ENCODE assay signal across 18 cellular contexts in genomic region chr2:22907330-22907729, GRCh38.
DNase-seq lines count a peak whose midpoint lies in the region; ATAC-seq, FAIRE-seq and TF ChIP-seq lines count a peak whose summit lies in the region.
"Had no signal": no experiment of that assay in that cellular context is flagged by ENCODE, and none has a peak within 500 bp of the region (broad histone marks: within the 10 kb centered on the region; RNA-seq: fewer than 3 reads in every experiment).

No MANE protein-coding gene starts in this region.

- no peaks in the 10 kb centered on the region for H3K9me2 ChIP-seq in SK-N-SH

- no peak overlapping the region for H3K56ac ChIP-seq in H9 (ENCODE audit: insufficient read length, low read depth, low read length)

- H3K27me3 ChIP-seq in right lobe of liver = no peaks in the 10 kb centered on the region
- H3K27me3 ChIP-seq in HepG2 (ENCODE audit: control insufficient read depth in 1 of 2, insufficient read depth in 2 of 2, low read length in 2 of 2) = no peaks in the 10 kb centered on the region
- H3K27me3 ChIP-seq in upper lobe of right lung = no peaks in the 10 kb centered on the region
- no peaks in the 10 kb centered on the region for H3K27me3 ChIP-seq in SK-N-SH (ENCODE audit: insufficient read depth)
- H3K27me3 ChIP-seq in H9 (ENCODE audit: insufficient read depth, low read length) = no peaks in the 10 kb centered on the region

- no TSS peak for BruUV-seq in HepG2 (replicated peaks; lab: Mats Ljungman, UMichigan)

- H2BK12ac ChIP-seq in H9 (ENCODE audit: insufficient read length, low read depth, low read length) = no peak overlapping the region

- no peak for TF ChIP-seq EP300 in HepG2 (IDR thresholded peaks at IDR 0.05; ENCODE audit: low read depth in 2 of 2, low read length in 2 of 2)
- no peak for TF ChIP-seq EP300 in HepG2 (CRISPR knock-in tag; IDR thresholded peaks at IDR 0.05; ENCODE audit: borderline replicate concordance)
- TF ChIP-seq EP300 in SK-N-SH (IDR thresholded peaks at IDR 0.05; ENCODE audit: borderline replicate concordance in 1 of 2, low read depth in 1 of 2, low read length in 1 of 2) = no peak

- H3K23me2 ChIP-seq in H9 (ENCODE audit: insufficient read length, low read depth, low read length, poor library complexity, severe bottlenecking) = no peaks in the 10 kb centered on the region

- no peaks in the 10 kb centered on the region for H4K20me1 ChIP-seq in HepG2 (ENCODE audit: insufficient read depth, low read length)
- H4K20me1 ChIP-seq in SK-N-SH (ENCODE audit: insufficient read depth) = no peaks in the 10 kb centered on the region
- H4K20me1 ChIP-seq in H9 (ENCODE audit: control insufficient read depth, insufficient read depth, insufficient read length) = no peaks in the 10 kb centered on the region

- H3K4ac ChIP-seq in H9 (ENCODE audit: low read depth, low read length) = no peak overlapping the region

- no peak overlapping the region for H3K23ac ChIP-seq in H9 (ENCODE audit: insufficient read length, low read depth, low read length)

- no peak overlapping the region for H3T11ph ChIP-seq in H9 (ENCODE audit: low read length)

- TF ChIP-seq POLR2A in right lobe of liver (IDR thresholded peaks at IDR 0.05) = no peak
- TF ChIP-seq POLR2A in HepG2 (IDR thresholded peaks at IDR 0.05; ENCODE audit: insufficient read depth in 1 of 2, low read depth in 2 of 2, low read length in 2 of 2) = no peak

- H3K14ac ChIP-seq in H9 (ENCODE audit: insufficient read depth, low read length) = no peak overlapping the region

- no peak overlapping the region for H2BK5ac ChIP-seq in H9 (ENCODE audit: insufficient read length, low read length)

- H2AFZ ChIP-seq in HepG2 (ENCODE audit: low read length) = no peak overlapping the region
- no peak overlapping the region for H2AFZ ChIP-seq in SK-N-SH (ENCODE audit: low read depth)
- no peak overlapping the region for H2AFZ ChIP-seq in H9 (ENCODE audit: low read length)

- no peak overlapping the region for H2BK20ac ChIP-seq in H9 (ENCODE audit: low read depth, low read length, poor library complexity, severe bottlenecking)

- no peaks in the 10 kb centered on the region for H3K79me1 ChIP-seq in H9 (ENCODE audit: insufficient read depth, low read depth, low read length, poor library complexity, severe bottlenecking)

- ATAC-seq in right lobe of liver = peak; percentile 59 to 81 (median 70)
- ATAC-seq in HepG2 = no peak
- peak; percentile 89 for ATAC-seq in mucosa of descending colon
- peak; percentile 89 for ATAC-seq in upper lobe of right lung
- ATAC-seq: PC-3 had no signal

- H3K36me3 Mint-ChIP-seq in H9 (ENCODE audit: insufficient read depth in 1 of 3, low read depth in 3 of 3) = no peaks in the 10 kb centered on the region
- H3K36me3 Mint-ChIP-seq: CD4-positive, CD25-positive, alpha-beta regulatory T cell had no signal

- H4K8ac ChIP-seq in H9 (replicated peaks; ENCODE audit: insufficient read length, low read depth, low read length) = no peak overlapping the region

- no peaks in the 10 kb centered on the region for H3K9me3 ChIP-seq in right lobe of liver
- no peaks in the 10 kb centered on the region for H3K9me3 ChIP-seq in HepG2 (ENCODE audit: low read length)
- no peaks in the 10 kb centered on the region for H3K9me3 ChIP-seq in mucosa of descending colon
- no peaks in the 10 kb centered on the region for H3K9me3 ChIP-seq in upper lobe of right lung
- H3K9me3 ChIP-seq in SK-N-SH = no peaks in the 10 kb centered on the region
- H3K9me3 ChIP-seq in H9 (ENCODE audit: control insufficient read depth, low read depth, low read length) = no peaks in the 10 kb centered on the region

- H3K4me1 ChIP-seq in right lobe of liver (peaks cover 0 to 8% (median under 1%) of the 10 kb centered on the region in 4 donors), HepG2 (ENCODE audit: insufficient read depth, low read length) (no peaks in the 10 kb centered on the region), mucosa of descending colon (ENCODE audit: low read depth) (no peaks in the 10 kb centered on the region), upper lobe of right lung (no peaks in the 10 kb centered on the region), SK-N-SH (ENCODE audit: control insufficient read depth in 1 of 2, insufficient read depth in 2 of 2, low read depth in 1 of 2, low read length in 1 of 2) (peaks cover 0 to 3% of the 10 kb centered on the region in 2 experiments; a peak in 2 of 4 replicates), H9 (ENCODE audit: insufficient read depth, low read length) (no peaks in the 10 kb centered on the region)

- no peak overlapping the region for H4K5ac ChIP-seq in H9 (ENCODE audit: insufficient read length, low read depth, low read length)

- peaks cover 1 to 7% of the 10 kb centered on the region in 2 experiments for H3K4me1 Mint-ChIP-seq in H9
- H3K4me1 Mint-ChIP-seq: CD4-positive, CD25-positive, alpha-beta regulatory T cell had no signal

- H3K4me2 ChIP-seq in HepG2 (ENCODE audit: low read depth, low read length) (no peak overlapping the region), SK-N-SH (no peak overlapping the region), H9 (ENCODE audit: insufficient read depth, insufficient read length, low read length) (no peak overlapping the region)

- no peak overlapping the region for H3K27ac ChIP-seq in right lobe of liver
- H3K27ac ChIP-seq in HepG2 (ENCODE audit: extremely low read length, insufficient read depth, low read length) = no peak overlapping the region
- H3K27ac ChIP-seq in upper lobe of right lung = no peak overlapping the region
- H3K27ac ChIP-seq in SK-N-SH (ENCODE audit: low read depth in 2 of 2, low read length in 1 of 2) = no peak overlapping the region
- no peak overlapping the region for H3K27ac ChIP-seq in H9 (ENCODE audit: insufficient read length, low read depth, low read length)
- H3K27ac ChIP-seq: RWPE1 had no signal

- WGBS in right lobe of liver (ENCODE audit: insufficient coverage, low coverage, low lambda C conversion rate, missing lambda C conversion rate) = 64% methylated on average over 2 of the region's 2 CpGs
- WGBS in HepG2 (ENCODE audit: low lambda C conversion rate) = 21% methylated on average over 2 of the region's 2 CpGs
- 24% methylated on average over 2 of the region's 2 CpGs for WGBS in SK-N-SH (ENCODE audit: low lambda C conversion rate)
- no CpG with 5 or more reads among the region's 2 CpGs for WGBS in H9 (ENCODE audit: extremely low coverage, insufficient read length, low lambda C conversion rate)

- H3K4me3 ChIP-seq in right lobe of liver = no peak overlapping the region
- no peak overlapping the region for H3K4me3 ChIP-seq in HepG2 (replicated peaks in 1 of 3; ENCODE audit: insufficient read depth in 1 of 3, low read depth in 2 of 3, low read length in 3 of 3)
- H3K4me3 ChIP-seq in epithelial cell of proximal tubule (ENCODE audit: low read depth, low read length) = no peak overlapping the region
- H3K4me3 ChIP-seq in mucosa of descending colon = no peak overlapping the region
- no peak overlapping the region for H3K4me3 ChIP-seq in upper lobe of right lung
- no peak overlapping the region for H3K4me3 ChIP-seq in SK-N-SH (ENCODE audit: low read depth in 2 of 2, low read length in 1 of 2)

- no peak overlapping the region for H4K91ac ChIP-seq in H9 (ENCODE audit: insufficient read length, low read depth, low read length)

- H3K9ac ChIP-seq in HepG2 (ENCODE audit: insufficient read depth, low read depth, low read length) (no peak overlapping the region), SK-N-SH (no peak overlapping the region), H9 (ENCODE audit: extremely low read depth, insufficient read length, low read length) (no peak overlapping the region)

- in situ Hi-C loops in HepG2 (cut with HindIII; ENCODE audit: extremely low pct_ligation_motif_present, low pct_unique_long_range_greater_than_20kb) = no loop called here

- no peak overlapping the region for H2BK120ac ChIP-seq in H9 (ENCODE audit: low read depth, low read length, poor library complexity, severe bottlenecking)

- H3K27ac Mint-ChIP-seq in H9 = no peak overlapping the region
- H3K27ac Mint-ChIP-seq: CD4-positive, CD25-positive, alpha-beta regulatory T cell; HFFc6 had no signal

- intact Hi-C loops in right lobe of liver (cut with DNase I) = no loop called here
- intact Hi-C loops in HepG2 (cut with micrococcal nuclease; ENCODE audit: unreplicated experiment) = loop anchor here (10.0 kb wide), 1 partner anchor 557 kb away; no protein-coding TSS in a partner anchor
- intact Hi-C loops in mucosa of descending colon (cut with DNase I, micrococcal nuclease) = no loop called here
- intact Hi-C loops in upper lobe of right lung (cut with DNase I) = no loop called here

- POLR2A ChIA-PET in HepG2 (lab: Yijun Ruan, JAX) = no interaction called here
- POLR2A ChIA-PET in SK-N-SH (lab: Yijun Ruan, JAX) = no interaction called here

- no peaks in the 10 kb centered on the region for H3F3A ChIP-seq in SK-N-SH (replicated peaks; ENCODE audit: insufficient read depth)

- no peak for TF ChIP-seq CTCF in right lobe of liver (IDR thresholded peaks at IDR 0.05)
- TF ChIP-seq CTCF in HepG2 (CRISPR knock-in tag; IDR thresholded peaks at IDR 0.05) = no peak
- TF ChIP-seq CTCF in epithelial cell of proximal tubule (conservative IDR thresholded peaks at IDR 0.05; ENCODE audit: low read depth, low read length) = no peak
- TF ChIP-seq CTCF in mucosa of descending colon (IDR thresholded peaks at IDR 0.05) = no peak
- TF ChIP-seq CTCF in upper lobe of right lung (IDR thresholded peaks at IDR 0.05) = no peak
- no peak for TF ChIP-seq CTCF in SK-N-SH (IDR thresholded peaks at IDR 0.05)
- TF ChIP-seq CTCF in H9 (conservative IDR thresholded peaks at IDR 0.05) = no peak

- FAIRE-seq in HepG2 (lab: Jason Lieb, UNC) = no peak

- DNase-seq in right lobe of liver (peak in 1 of 3 donors; percentile 50), HepG2 (ENCODE audit: low spot score) (no peak), epithelial cell of proximal tubule (ENCODE audit: low read depth) (peak; percentile 39), mucosa of descending colon (peak in 1 of 3 donors; percentile 7), upper lobe of right lung (no peak), NCI-H1417 treated with DMSO at 0.1 percent for 48 hours (lab: John Stamatoyannopoulos, UW) (no peak), SK-N-SH (no peak), H9 (no peak)
- DNase-seq: ACHN; CD4-positive, CD25-positive, alpha-beta regulatory T cell; EL; HFFc6; NCI-H1436; NCI-H2029; NCI-H2171; NCI-H446 treated with DMSO at 0.1 percent for 48 hours; PC-3 had no signal

- H3K27me3 Mint-ChIP-seq in H9 (ENCODE audit: low read depth) = no peaks in the 10 kb centered on the region

- no peaks in the 10 kb centered on the region for H3K79me2 ChIP-seq in HepG2 (ENCODE audit: insufficient read depth, low read length)
- no peaks in the 10 kb centered on the region for H3K79me2 ChIP-seq in SK-N-SH (ENCODE audit: insufficient read depth)
- H3K79me2 ChIP-seq in H9 (ENCODE audit: insufficient read depth, low read length) = no peaks in the 10 kb centered on the region

- no peak overlapping the region for H3K4me3 Mint-ChIP-seq in H9
- H3K4me3 Mint-ChIP-seq: CD4-positive, CD25-positive, alpha-beta regulatory T cell; HFFc6 had no signal

- no peak overlapping the region for H3K18ac ChIP-seq in H9 (ENCODE audit: insufficient read length, low read depth, low read length)

- no peaks in the 10 kb centered on the region for H3K9me3 Mint-ChIP-seq in H9

- no peak overlapping the region for H2BK15ac ChIP-seq in H9 (ENCODE audit: low read depth, low read length)

- TF ChIP-seq RAD21 in HepG2 (CRISPR knock-in tag; IDR thresholded peaks at IDR 0.05) (no peak), SK-N-SH (IDR thresholded peaks at IDR 0.05; ENCODE audit: low read length) (no peak)

- CTCF ChIA-PET in HepG2 (lab: Yijun Ruan, JAX; ENCODE audit: low intra/inter-chr PET ratio, low total read pairs) = no interaction called here
- CTCF ChIA-PET in SK-N-SH (lab: Yijun Ruan, JAX) = interaction anchor here (1.1 kb wide), 1 partner anchor 15 kb away, joined by 3 read pairs; no protein-coding TSS in a partner anchor

- H3K36me3 ChIP-seq in right lobe of liver (no peaks in the 10 kb centered on the region), HepG2 (replicated peaks in 1 of 2; ENCODE audit: control insufficient read depth in 1 of 2, insufficient read depth in 2 of 2, low read length in 2 of 2) (no peaks in the 10 kb centered on the region), mucosa of descending colon (ENCODE audit: low read depth) (no peaks in the 10 kb centered on the region), upper lobe of right lung (no peaks in the 10 kb centered on the region), SK-N-SH (replicated peaks in 1 of 2; ENCODE audit: control insufficient read depth in 1 of 2, insufficient read depth in 2 of 2, low read length in 1 of 2) (no peaks in the 10 kb centered on the region)

- no peak overlapping the region for H2AK5ac ChIP-seq in H9 (ENCODE audit: insufficient read length, low read length)
